36 cellular contexts compared by ENCODE assay signal in genomic region chr10:126937026-126937425, GRCh38. TPM values are rescaled to one million over a fixed set of nuclear protein-coding genes. Genes with fewer than 3 reads are reported as not detected.
"Had no signal": no experiment of that assay in that cellular context is flagged by ENCODE, and none has a peak within 500 bp of the region (broad histone marks: within the 10 kb centered on the region; RNA-seq: fewer than 3 reads in every experiment).

No MANE protein-coding gene starts in this region.

- H3K4me3 Mint-ChIP-seq: activated B cell treated with CpG ODN at 0.5 μM for 24 hours; activated CD8-positive, alpha-beta T cell treated with anti-CD3 and anti-CD28 coated beads for 36 hours; activated naive CD8-positive, alpha-beta T cell; activated naive CD8-positive, alpha-beta T cell treated with anti-CD3 and anti-CD28 coated beads, Interleukin-2, amount 50 U/mL, for 24 hours; activated T-cell treated with anti-CD3 and anti-CD28 coated beads, Interleukin-2, amount 50 U/mL, for 4 hours; activated T-helper 17 cell treated with anti-CD3 and anti-CD28 coated beads, Interleukin-2, amount 50 U/mL, for 72 hours; dendritic cell treated with granulocyte-macrophage colony-stimulating factor and Interleukin-4, amounts not matched to agents 40 ng/mL and 50 ng/mL, for 4 days; T-helper 17 cell; T-helper 2 cell treated with Interferon-gamma antibody and Interleukin-4, amounts not matched to agents 5 μg/mL and 100 μg/mL, for 36 hours had no signal

- H3K4me1 ChIP-seq: adrenal gland had no signal

- H3K36me3 ChIP-seq: adrenal gland, cardiac muscle cell, esophagus squamous epithelium, gastrocnemius medialis, heart left ventricle, WERI-Rb-1 had no signal

- H3K27me3 Mint-ChIP-seq: activated B cell treated with CpG ODN at 0.5 μM for 24 hours; activated CD8-positive, alpha-beta T cell treated with anti-CD3 and anti-CD28 coated beads for 36 hours; activated naive CD8-positive, alpha-beta T cell; activated naive CD8-positive, alpha-beta T cell treated with anti-CD3 and anti-CD28 coated beads, Interleukin-2, amount 50 U/mL, for 24 hours; activated T-helper 17 cell treated with anti-CD3 and anti-CD28 coated beads, Interleukin-2, amount 50 U/mL, for 72 hours; dendritic cell treated with granulocyte-macrophage colony-stimulating factor and Interleukin-4, amounts not matched to agents 40 ng/mL and 50 ng/mL, for 4 days; T-helper 17 cell had no signal

- ATAC-seq: activated CD4-positive, CD25-positive, alpha-beta regulatory T cell treated with anti-CD3 and anti-CD28 coated beads, Interleukin-2, amount 50 U/mL, for 24 hours; activated CD8-positive, alpha-beta T cell treated with anti-CD3 and anti-CD28 coated beads for 36 hours; activated naive CD8-positive, alpha-beta T cell treated with anti-CD3 and anti-CD28 coated beads, Interleukin-2, amount 50 U/mL, for 24 hours; activated T-cell treated with anti-CD3 and anti-CD28 coated beads, Interleukin-2, amount 50 U/mL, for 4 hours; activated T-helper 17 cell treated with anti-CD3 and anti-CD28 coated beads, Interleukin-2, amount 50 U/mL, for 72 hours; body of pancreas; gastrocnemius medialis; heart left ventricle; T-helper 17 cell had no signal

- H3K4me1 Mint-ChIP-seq: activated B cell treated with CpG ODN at 0.5 μM for 24 hours; activated naive CD8-positive, alpha-beta T cell treated with anti-CD3 and anti-CD28 coated beads, Interleukin-2, amount 50 U/mL, for 24 hours; activated T-helper 17 cell treated with anti-CD3 and anti-CD28 coated beads, Interleukin-2, amount 50 U/mL, for 72 hours; T-helper 17 cell had no signal

- H3K27me3 ChIP-seq: adrenal gland, body of pancreas, cardiac muscle cell, esophagus squamous epithelium, gastrocnemius medialis, heart left ventricle had no signal

- DNase-seq: activated B cell treated with CpG ODN at 0.5 μM for 24 hours; activated CD4-positive, alpha-beta T cell treated with anti-CD3 and anti-CD28 coated beads for 48 hours; activated CD4-positive, alpha-beta T cell treated with anti-CD3 and anti-CD28 coated beads, Interleukin-2, amount 50 U/mL, for 1 hour; activated CD4-positive, alpha-beta T cell treated with anti-CD3 and anti-CD28 coated beads, Interleukin-2, amount 50 U/mL, for 48 hours; activated CD8-positive, alpha-beta memory T cell treated with anti-CD3 and anti-CD28 coated beads for 24 hours; activated CD8-positive, alpha-beta T cell treated with anti-CD3 and anti-CD28 coated beads for 36 hours; activated effector memory CD4-positive, alpha-beta T cell treated with Interleukin-2 at 50 U/mL for 16 hours; activated gamma-delta T cell treated with Interleukin-2 at 50 U/mL for 16 hours; activated naive CD4-positive, alpha-beta T cell treated with anti-CD3 and anti-CD28 coated beads, Interleukin-2, amount 50 U/mL, for 16 hours; activated naive CD4-positive, alpha-beta T cell treated with Interleukin-2 at 50 U/mL for 16 hours; activated naive CD8-positive, alpha-beta T cell treated with anti-CD3 and anti-CD28 coated beads, Interleukin-2, amount 50 U/mL, for 24 hours; activated T-cell treated with anti-CD3 and anti-CD28 coated beads, Interleukin-2, amount 50 U/mL, for 4 hours; adrenal gland; amygdala; aorta; body of pancreas; central memory CD4-positive, alpha-beta T cell; cerebellar nuclear complex; effector CD8-positive, alpha-beta T cell; esophagus squamous epithelium; foreskin fibroblast; gastrocnemius medialis; glutamatergic neuron; heart left ventricle; T-helper 1 cell; T-helper 17 cell; T1000; WERI-Rb-1 had no signal

- H3K4me3 ChIP-seq: adrenal gland, body of pancreas, cardiac muscle cell, coronary artery, esophagus squamous epithelium, gastrocnemius medialis, heart left ventricle had no signal

- H3K9me3 ChIP-seq: adrenal gland, body of pancreas, esophagus squamous epithelium, gastrocnemius medialis had no signal

- H3K36me3 Mint-ChIP-seq: activated naive CD8-positive, alpha-beta T cell had no signal

- H3K27ac ChIP-seq: adrenal gland, body of pancreas, cardiac muscle cell, coronary artery, epithelial cell of prostate, esophagus squamous epithelium, gastrocnemius medialis, WERI-Rb-1 had no signal

- H3K27ac Mint-ChIP-seq: activated B cell treated with CpG ODN at 0.5 μM for 24 hours; activated CD8-positive, alpha-beta T cell treated with anti-CD3 and anti-CD28 coated beads for 36 hours; activated naive CD8-positive, alpha-beta T cell; activated naive CD8-positive, alpha-beta T cell treated with anti-CD3 and anti-CD28 coated beads, Interleukin-2, amount 50 U/mL, for 24 hours; activated T-helper 17 cell treated with anti-CD3 and anti-CD28 coated beads, Interleukin-2, amount 50 U/mL, for 72 hours; dendritic cell treated with granulocyte-macrophage colony-stimulating factor and Interleukin-4, amounts not matched to agents 40 ng/mL and 50 ng/mL, for 4 days; T-helper 17 cell; T-helper 2 cell treated with Interferon-gamma antibody and Interleukin-4, amounts not matched to agents 5 μg/mL and 100 μg/mL, for 36 hours had no signal

RNA-seq across cellular contexts. Expression of gene DOCK1, which starts 31.8 kb away (rescaled TPM):
- total RNA-seq: activated B cell treated with CpG ODN at 0.5 μM for 24 hours had no signal
